ENCODE assay signal across 25 cellular contexts in the genomic region with DNA sequence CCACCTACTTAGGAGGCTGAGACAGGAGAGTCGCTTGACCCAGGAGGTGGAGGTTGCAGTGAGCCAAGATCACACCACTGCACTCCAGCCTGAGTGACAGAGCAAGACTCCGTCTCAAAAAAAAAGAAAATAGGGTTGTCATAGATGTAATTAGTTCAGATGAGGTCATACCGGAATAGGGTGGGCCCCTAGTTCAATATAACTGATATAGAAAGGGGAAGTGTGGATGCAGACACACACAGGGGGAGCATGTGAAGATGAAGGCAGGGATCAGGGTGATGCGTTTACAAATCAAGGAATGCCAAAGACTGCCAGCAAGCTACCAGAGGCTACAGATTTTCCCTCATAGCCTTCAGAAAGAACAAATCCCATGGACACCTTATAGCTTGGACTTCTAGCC. TPM values are rescaled to one million over a fixed set of nuclear protein-coding genes. Genes with fewer than 3 reads are reported as not detected.
DNase-seq lines count a peak whose midpoint lies in the region; ATAC-seq and TF ChIP-seq lines count a peak whose summit lies in the region.
"Had no signal": no experiment of that assay in that cellular context is flagged by ENCODE, and none has a peak within 500 bp of the region (broad histone marks: within the 10 kb centered on the region; RNA-seq: fewer than 3 reads in every experiment).

No MANE protein-coding gene starts in this region.

- H3K27ac ChIP-seq in HEK293 (ENCODE audit: extremely low read depth, low read depth, low read length) (no peak overlapping the region), gastroesophageal sphincter (peak overlapping the region in 1 of 4 donors; percentile 15)
- H3K27ac ChIP-seq: parathyroid adenoma, SJCRH30 had no signal

- H3K9me3 Mint-ChIP-seq in activated T-helper 17 cell treated with anti-CD3 and anti-CD28 coated beads, Interleukin-2, amount 50 U/mL, for 72 hours = no peaks in the 10 kb centered on the region
- no peaks in the 10 kb centered on the region for H3K9me3 Mint-ChIP-seq in neural crest cell
- no peaks in the 10 kb centered on the region for H3K9me3 Mint-ChIP-seq in natural killer cell treated with Interleukin-12 subunit alpha and Interleukin-12 subunit beta and Interleukin-15 and Interleukin-18, amount 100 ng/mL, for 72 hours
- H3K9me3 Mint-ChIP-seq in activated CD8-positive, alpha-beta T cell treated with anti-CD3 and anti-CD28 coated beads for 36 hours = no peaks in the 10 kb centered on the region

- no peak overlapping the region for H3K4me3 Mint-ChIP-seq in activated T-helper 17 cell treated with anti-CD3 and anti-CD28 coated beads, Interleukin-2, amount 50 U/mL, for 72 hours
- no peak overlapping the region for H3K4me3 Mint-ChIP-seq in neural crest cell
- no peak overlapping the region for H3K4me3 Mint-ChIP-seq in natural killer cell treated with Interleukin-12 subunit alpha and Interleukin-12 subunit beta and Interleukin-15 and Interleukin-18, amount 100 ng/mL, for 72 hours
- no peak overlapping the region for H3K4me3 Mint-ChIP-seq in activated CD8-positive, alpha-beta T cell treated with anti-CD3 and anti-CD28 coated beads for 36 hours
- H3K4me3 Mint-ChIP-seq: T-helper 17 cell had no signal

- TF ChIP-seq POLR2A in NB4 (IDR thresholded peaks at IDR 0.05; ENCODE audit: extremely low read depth, insufficient read length) (no peak), gastroesophageal sphincter (IDR thresholded peaks at IDR 0.05) (no peak)

- no peak for TF ChIP-seq EP300 in gastroesophageal sphincter (IDR thresholded peaks at IDR 0.05)

- H3K4me1 ChIP-seq in HEK293 (ENCODE audit: control insufficient read depth, insufficient read depth, low read length) = no peaks in the 10 kb centered on the region
- H3K4me1 ChIP-seq in gastroesophageal sphincter = peaks cover 0 to 12% (median 3%) of the 10 kb centered on the region in 3 donors
- H3K4me1 ChIP-seq: Caco-2, parathyroid adenoma, SJCRH30 had no signal

- peaks cover 6% of the 10 kb centered on the region for H3K4me1 Mint-ChIP-seq in activated T-helper 17 cell treated with anti-CD3 and anti-CD28 coated beads, Interleukin-2, amount 50 U/mL, for 72 hours
- H3K4me1 Mint-ChIP-seq in neural crest cell = peaks cover 4% of the 10 kb centered on the region
- peaks cover 0 to 7% of the 10 kb centered on the region in 2 donors for H3K4me1 Mint-ChIP-seq in natural killer cell treated with Interleukin-12 subunit alpha and Interleukin-12 subunit beta and Interleukin-15 and Interleukin-18, amount 100 ng/mL, for 72 hours (ENCODE audit: low read depth in 2 of 2)
- H3K4me1 Mint-ChIP-seq in activated CD8-positive, alpha-beta T cell treated with anti-CD3 and anti-CD28 coated beads for 36 hours (ENCODE audit: low read depth) = peaks cover 22% of the 10 kb centered on the region

- H3K4me3 ChIP-seq in HEK293 (ENCODE audit: low read depth, low read length) (no peak overlapping the region), NB4 (ENCODE audit: low read depth, low read length) (no peak overlapping the region), gastroesophageal sphincter (no peak overlapping the region)
- H3K4me3 ChIP-seq: heart right ventricle, SJCRH30, upper lobe of left lung had no signal

- no peak for ATAC-seq in activated T-helper 17 cell treated with anti-CD3 and anti-CD28 coated beads, Interleukin-2, amount 50 U/mL, for 72 hours (replicated peaks)
- ATAC-seq in natural killer cell treated with Interleukin-12 subunit alpha and Interleukin-12 subunit beta and Interleukin-15 and Interleukin-18, amount 100 ng/mL, for 72 hours = no peak
- no peak for ATAC-seq in gastroesophageal sphincter
- ATAC-seq in activated CD8-positive, alpha-beta T cell treated with anti-CD3 and anti-CD28 coated beads for 36 hours = no peak
- ATAC-seq: activated CD4-positive, CD25-positive, alpha-beta regulatory T cell treated with anti-CD3 and anti-CD28 coated beads, Interleukin-2, amount 50 U/mL, for 24 hours; PC-3; stimulated activated naive CD8-positive, alpha-beta T cell treated with anti-CD3 and anti-CD28 coated beads, Interleukin-15, Interleukin-2, amounts not matched to agents 100 U/mL and 50 U/mL, for 24 hours; T-helper 17 cell had no signal

- H3K36me3 Mint-ChIP-seq in activated T-helper 17 cell treated with anti-CD3 and anti-CD28 coated beads, Interleukin-2, amount 50 U/mL, for 72 hours (ENCODE audit: low read depth) = peaks cover 86% of the 10 kb centered on the region
- H3K36me3 Mint-ChIP-seq in neural crest cell (ENCODE audit: low read depth) = peaks cover 8% of the 10 kb centered on the region
- peaks cover 19% of the 10 kb centered on the region for H3K36me3 Mint-ChIP-seq in natural killer cell treated with Interleukin-12 subunit alpha and Interleukin-12 subunit beta and Interleukin-15 and Interleukin-18, amount 100 ng/mL, for 72 hours
- H3K36me3 Mint-ChIP-seq in activated CD8-positive, alpha-beta T cell treated with anti-CD3 and anti-CD28 coated beads for 36 hours (ENCODE audit: low read depth) = peaks cover 41% of the 10 kb centered on the region

- H3K27me3 Mint-ChIP-seq in activated T-helper 17 cell treated with anti-CD3 and anti-CD28 coated beads, Interleukin-2, amount 50 U/mL, for 72 hours = no peaks in the 10 kb centered on the region
- no peaks in the 10 kb centered on the region for H3K27me3 Mint-ChIP-seq in neural crest cell (ENCODE audit: low read depth)
- no peaks in the 10 kb centered on the region for H3K27me3 Mint-ChIP-seq in natural killer cell treated with Interleukin-12 subunit alpha and Interleukin-12 subunit beta and Interleukin-15 and Interleukin-18, amount 100 ng/mL, for 72 hours
- no peaks in the 10 kb centered on the region for H3K27me3 Mint-ChIP-seq in activated CD8-positive, alpha-beta T cell treated with anti-CD3 and anti-CD28 coated beads for 36 hours
- H3K27me3 Mint-ChIP-seq: T-helper 17 cell had no signal

- no peaks in the 10 kb centered on the region for H3K27me3 ChIP-seq in gastroesophageal sphincter
- H3K27me3 ChIP-seq: heart right ventricle, SJCRH30, upper lobe of left lung had no signal

- DNase-seq in NB4 (ENCODE audit: low read depth) (peak; percentile 34), neural crest cell (ENCODE audit: low read depth, low spot score) (no peak)
- DNase-seq in natural killer cell treated with Interleukin-12 subunit alpha and Interleukin-12 subunit beta and Interleukin-15 and Interleukin-18, amount 100 ng/mL, for 72 hours (ENCODE audit: low spot score) = no peak
- no peak for DNase-seq in activated CD8-positive, alpha-beta memory T cell treated with anti-CD3 and anti-CD28 coated beads, Interleukin-2, amount 50 U/mL, for 4 hours
- DNase-seq in activated CD8-positive, alpha-beta T cell treated with anti-CD3 and anti-CD28 coated beads for 36 hours = no peak
- DNase-seq: activated effector memory CD4-positive, alpha-beta T cell treated with Interleukin-2 at 50 U/mL for 16 hours; amniotic stem cell; Caco-2; central memory CD4-positive, alpha-beta T cell; GOT3; heart right ventricle; mammary epithelial cell; NCI-H1436; NCI-H2171 treated with DMSO at 0.1 percent for 48 hours; NCI-H69; PC-3; SJCRH30; stimulated activated naive CD8-positive, alpha-beta T cell treated with anti-CD3 and anti-CD28 coated beads, Interleukin-15, Interleukin-2, amounts not matched to agents 100 U/mL and 50 U/mL, for 24 hours; T-helper 17 cell; upper lobe of left lung had no signal

- intact Hi-C loops in activated CD8-positive, alpha-beta T cell treated with anti-CD3 and anti-CD28 coated beads for 36 hours (cut with micrococcal nuclease) = no loop called here

- H3K9me3 ChIP-seq in HEK293 (ENCODE audit: control insufficient read depth, insufficient read depth, low read depth, low read length) (no peaks in the 10 kb centered on the region), gastroesophageal sphincter (no peaks in the 10 kb centered on the region)
- H3K9me3 ChIP-seq: Caco-2, heart right ventricle, SJCRH30, upper lobe of left lung had no signal

- TF ChIP-seq CTCF in HEK293 (tag by site-specific recombination; IDR thresholded peaks at IDR 0.05) (no peak), NB4 (IDR thresholded peaks at IDR 0.05; ENCODE audit: low read depth, low read length) (no peak), neural crest cell (conservative IDR thresholded peaks at IDR 0.05) (no peak), gastroesophageal sphincter (IDR thresholded peaks at IDR 0.05) (no peak)
- no peak for TF ChIP-seq CTCF in activated CD8-positive, alpha-beta T cell treated with anti-CD3 and anti-CD28 coated beads for 36 hours (IDR thresholded peaks at IDR 0.05)

- H3K27ac Mint-ChIP-seq in activated T-helper 17 cell treated with anti-CD3 and anti-CD28 coated beads, Interleukin-2, amount 50 U/mL, for 72 hours = peak overlapping the region; percentile 73
- peak overlapping the region; percentile 57 for H3K27ac Mint-ChIP-seq in neural crest cell (ENCODE audit: unreplicated experiment)
- no peak overlapping the region for H3K27ac Mint-ChIP-seq in natural killer cell treated with Interleukin-12 subunit alpha and Interleukin-12 subunit beta and Interleukin-15 and Interleukin-18, amount 100 ng/mL, for 72 hours
- no peak overlapping the region for H3K27ac Mint-ChIP-seq in activated CD8-positive, alpha-beta T cell treated with anti-CD3 and anti-CD28 coated beads for 36 hours

- 55 to 89% methylated on average over 3 to 4 of the region's 4 CpGs for WGBS in gastroesophageal sphincter (ENCODE audit: low coverage in 1 of 2), 2 donors

- CTCF ChIA-PET in HEK293 (lab: Yijun Ruan, JAX) = no interaction called here
- CTCF ChIA-PET in activated CD8-positive, alpha-beta T cell treated with anti-CD3 and anti-CD28 coated beads for 36 hours (lab: Charles Lee) = interaction anchor here (1.0 kb wide), 1 partner anchor 307 kb away, joined by 3 read pairs; no protein-coding TSS in a partner anchor

- H3K36me3 ChIP-seq in HEK293 (ENCODE audit: control insufficient read depth in 2 of 2, insufficient read depth in 1 of 2, low read length in 2 of 2) = peaks cover 0 to 43% of the 10 kb centered on the region in 2 experiments; a peak in 2 of 3 replicates
- peaks cover 0 to 55% of the 10 kb centered on the region in 2 donors for H3K36me3 ChIP-seq in gastroesophageal sphincter

- POLR2A ChIA-PET in HEK293 (lab: Yijun Ruan, JAX) = no interaction called here
- POLR2A ChIA-PET in activated CD8-positive, alpha-beta T cell treated with anti-CD3 and anti-CD28 coated beads for 36 hours (lab: Charles Lee) = no interaction called here

RNA-seq across cellular contexts. Expression of gene EEF1AKMT1, which starts 24.3 kb away (rescaled TPM):
- 10 to 100 TPM; 12.1 to 15.6 TPM for total RNA-seq in activated T-helper 17 cell treated with anti-CD3 and anti-CD28 coated beads, Interleukin-2, amount 50 U/mL, for 72 hours
- total RNA-seq in neural crest cell (14.4 and 14.8 TPM in 2 replicates), gastroesophageal sphincter (10 to 100 TPM; 13.5 to 39.2 (median 20.3) TPM)
- total RNA-seq in natural killer cell treated with Interleukin-12 subunit alpha and Interleukin-12 subunit beta and Interleukin-15 and Interleukin-18, amount 100 ng/mL, for 72 hours = 10 to 100 TPM; 11.0 to 12.6 TPM
- total RNA-seq in activated CD8-positive, alpha-beta T cell treated with anti-CD3 and anti-CD28 coated beads for 36 hours = 10 to 100 TPM; 18.7 to 19.6 TPM

Comparison
In these comparisons a context has a peak if more than half of its experiments do, and no peak if none do; other contexts are left out.
1. H3K27ac Mint-ChIP-seq: peak in activated T-helper 17 cell treated with anti-CD3 and anti-CD28 coated beads, Interleukin-2, amount 50 U/mL, for 72 hours (single experiment) and neural crest cell (single experiment); none in natural killer cell treated with Interleukin-12 subunit alpha and Interleukin-12 subunit beta and Interleukin-15 and Interleukin-18, amount 100 ng/mL, for 72 hours (0 of 2) and activated CD8-positive, alpha-beta T cell treated with anti-CD3 and anti-CD28 coated beads for 36 hours (single experiment).